ENCODE assay signal across 1 cellular context in genomic region chr20:19986419-19986818, GRCh38.
TF ChIP-seq lines count a peak whose summit lies in the region.

No MANE protein-coding gene starts in this region.

TF ChIP-seq in HepG2, 621 proteins besides CTCF, POLR2A, EP300 and RAD21 (continued from another document):
- TF ChIP-seq NFAT5 (CRISPR knock-in tag; IDR thresholded peaks at IDR 0.05), result no peak
- TF ChIP-seq ZNF136 (CRISPR knock-in tag; IDR thresholded peaks at IDR 0.05; ENCODE audit: low read depth), result no peak
- no peak for TF ChIP-seq ZNF784 (CRISPR knock-in tag; IDR thresholded peaks at IDR 0.05; ENCODE audit: borderline replicate concordance)
- TF ChIP-seq ELF1 (CRISPR knock-in tag; IDR thresholded peaks at IDR 0.05), result no peak
- TF ChIP-seq SOX5 (CRISPR knock-in tag; IDR thresholded peaks at IDR 0.05; ENCODE audit: borderline replicate concordance), result no peak
- no peak for TF ChIP-seq THAP7 (CRISPR knock-in tag; IDR thresholded peaks at IDR 0.05)
- no peak for TF ChIP-seq MED8 (CRISPR knock-in tag; IDR thresholded peaks at IDR 0.05; ENCODE audit: insufficient replicate concordance)
- no peak for TF ChIP-seq ZNF280D (CRISPR knock-in tag; IDR thresholded peaks at IDR 0.05)
- no peak for TF ChIP-seq NFYB (CRISPR knock-in tag; IDR thresholded peaks at IDR 0.05)
- TF ChIP-seq ZNF546 (CRISPR knock-in tag; conservative IDR thresholded peaks at IDR 0.05), result no peak
- TF ChIP-seq ZNF850 (CRISPR knock-in tag; conservative IDR thresholded peaks at IDR 0.05), result no peak
